Comparison of ENCODE assay signal across 1 cellular context in the genomic region with DNA sequence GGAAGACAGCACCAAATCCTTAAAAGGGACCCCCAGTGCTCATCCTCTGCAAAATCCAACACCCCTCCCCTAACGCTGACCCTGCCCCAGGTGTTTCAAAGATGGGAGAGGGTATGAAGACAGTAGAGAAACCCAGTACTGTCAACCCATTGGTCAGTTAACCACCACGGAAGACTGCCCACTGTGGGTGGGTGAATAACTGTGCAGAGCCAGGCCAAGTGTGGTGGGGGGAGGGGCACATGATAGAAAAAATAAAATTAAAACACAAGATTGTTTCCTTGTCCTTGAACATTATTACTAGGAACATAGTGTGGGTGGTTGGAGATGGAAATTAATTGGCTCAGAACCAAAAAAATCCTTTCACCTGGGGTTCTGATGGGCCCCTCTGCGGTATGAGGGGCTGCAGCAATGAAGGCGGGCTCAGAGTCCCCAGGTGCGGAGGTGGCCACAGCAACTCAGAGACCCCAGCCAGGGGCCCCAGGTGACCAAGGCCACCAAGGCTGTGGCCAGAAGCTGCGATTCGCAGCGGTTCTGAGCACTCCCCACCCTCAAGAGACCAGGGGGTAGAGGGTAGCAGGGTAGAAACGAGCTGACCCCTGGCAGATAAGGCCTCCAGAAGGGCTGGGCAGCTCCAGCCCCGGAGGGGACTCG.
TF ChIP-seq lines count a peak whose summit lies in the region.

No MANE protein-coding gene starts in this region.

TF ChIP-seq in SK-N-SH treated with all-trans-retinoic acid at 6 μM for 48 hours, 23 proteins besides CTCF, POLR2A, EP300 and RAD21 (continued from another document):
- no peak for TF ChIP-seq ESRRG (CRISPR knock-in tag; IDR thresholded peaks at IDR 0.05)
